1 cellular context compared by ENCODE assay signal in genomic region chr2:237448626-237449025, GRCh38.
TF ChIP-seq lines count a peak whose summit lies in the region.

No MANE protein-coding gene starts in this region.

TF ChIP-seq in WTC11, 78 proteins besides CTCF, POLR2A, EP300 and RAD21 (continued from another document):
- TF ChIP-seq ZSCAN18 (CRISPR knock-in tag; IDR thresholded peaks at IDR 0.05) = no peak
